Comparison of ENCODE assay signal across 10 cellular contexts in the genomic region with DNA sequence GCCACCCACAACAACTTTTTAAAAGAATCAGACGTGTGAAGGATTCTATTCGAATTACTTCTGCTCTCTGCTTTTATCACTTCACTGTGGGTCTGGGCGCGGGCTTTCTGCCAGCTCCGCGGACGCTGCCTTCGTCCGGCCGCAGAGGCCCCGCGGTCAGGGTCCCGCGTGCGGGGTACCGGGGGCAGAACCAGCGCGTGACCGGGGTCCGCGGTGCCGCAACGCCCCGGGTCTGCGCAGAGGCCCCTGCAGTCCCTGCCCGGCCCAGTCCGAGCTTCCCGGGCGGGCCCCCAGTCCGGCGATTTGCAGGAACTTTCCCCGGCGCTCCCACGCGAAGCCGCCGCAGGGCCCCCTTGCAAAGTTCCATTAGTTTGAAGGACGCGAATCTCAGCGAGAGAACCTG. TPM values are rescaled to one million over a fixed set of nuclear protein-coding genes. Genes with fewer than 3 reads are reported as not detected.
DNase-seq lines count a peak whose midpoint lies in the region; ATAC-seq and TF ChIP-seq lines count a peak whose summit lies in the region.
"Had no signal": no experiment of that assay in that cellular context is flagged by ENCODE, and none has a peak within 500 bp of the region (broad histone marks: within the 10 kb centered on the region; RNA-seq: fewer than 3 reads in every experiment).

No MANE protein-coding gene starts in this region.

- TF ChIP-seq CTCF in CD14-positive monocyte (IDR thresholded peaks at IDR 0.05) (no peak), cardiac muscle cell (IDR thresholded peaks at IDR 0.05; ENCODE audit: low read depth, low read length) (no peak), ovary (IDR thresholded peaks at IDR 0.05) (no peak)

- H3K9me3 ChIP-seq in cardiac muscle cell (ENCODE audit: low read depth) (no peaks in the 10 kb centered on the region), ovary (no peaks in the 10 kb centered on the region)

- H3K4me3 Mint-ChIP-seq in CD14-positive monocyte = peak overlapping the region; percentile 69 to 89
- peak overlapping the region; percentile 73 for H3K4me3 Mint-ChIP-seq in activated naive CD8-positive, alpha-beta T cell

- H3K27me3 ChIP-seq in cardiac muscle cell (no peaks in the 10 kb centered on the region), ovary (no peaks in the 10 kb centered on the region)

- H3K27ac Mint-ChIP-seq in CD14-positive monocyte = no peak overlapping the region
- H3K27ac Mint-ChIP-seq in activated naive CD8-positive, alpha-beta T cell = no peak overlapping the region

- DNase-seq in CD14-positive monocyte (ENCODE audit: low spot score) (no peak), cardiac muscle cell (ENCODE audit: low read depth in 1 of 2, low spot score in 1 of 2) (peak in 1 of 2 donors; percentile 44), ovary (peak in 3 of 5 donors; percentile 33 to 72 (median 67)), SHP77 treated with DMSO at 0.1 percent for 48 hours (lab: John Stamatoyannopoulos, UW) (no peak), NCI-H2196 (lab: John Stamatoyannopoulos, UW; ENCODE audit: unreplicated experiment) (no peak)
- DNase-seq: NCI-H226 had no signal

- 0 to 1% (median 1%) methylated on average over 25 to 40 of the region's 40 CpGs for WGBS in ovary, 3 donors

- H3K36me3 ChIP-seq in cardiac muscle cell = no peaks in the 10 kb centered on the region
- H3K36me3 ChIP-seq in ovary = no peaks in the 10 kb centered on the region

- H3K27me3 Mint-ChIP-seq in CD14-positive monocyte (ENCODE audit: low read depth in 3 of 3) = peaks cover 83 to 94% (median 88%) of the 10 kb centered on the region in 3 donors
- H3K27me3 Mint-ChIP-seq in activated naive CD8-positive, alpha-beta T cell = peaks cover 44% of the 10 kb centered on the region

- H3K27ac ChIP-seq in cardiac muscle cell (no peak overlapping the region), ovary (peak overlapping the region; percentile 90 to 91)

- peaks cover 3 to 23% of the 10 kb centered on the region in 2 donors for H3K36me3 Mint-ChIP-seq in CD14-positive monocyte
- no peaks in the 10 kb centered on the region for H3K36me3 Mint-ChIP-seq in activated naive CD8-positive, alpha-beta T cell

- H3K4me1 Mint-ChIP-seq in CD14-positive monocyte = peaks cover 41% of the 10 kb centered on the region
- H3K4me1 Mint-ChIP-seq in activated naive CD8-positive, alpha-beta T cell (ENCODE audit: low read depth) = peaks cover 18% of the 10 kb centered on the region

- peaks cover 5% of the 10 kb centered on the region for H3K4me1 ChIP-seq in cardiac muscle cell (ENCODE audit: low read depth)
- H3K4me1 ChIP-seq in ovary (ENCODE audit: insufficient read depth) = peaks cover 28% of the 10 kb centered on the region

- no peak for TF ChIP-seq POLR2A in ovary (IDR thresholded peaks at IDR 0.05)

- peaks cover 0 to 21% (median 8%) of the 10 kb centered on the region in 7 donors for H3K9me3 Mint-ChIP-seq in CD14-positive monocyte
- H3K9me3 Mint-ChIP-seq in activated naive CD8-positive, alpha-beta T cell (ENCODE audit: low read depth) = no peaks in the 10 kb centered on the region

- no peak for TF ChIP-seq EP300 in ovary (IDR thresholded peaks at IDR 0.05)

- peak overlapping the region; percentile 47 for H3K4me3 ChIP-seq in cardiac muscle cell
- H3K4me3 ChIP-seq in ovary = peak overlapping the region; percentile 57

- intact Hi-C loops in CD14-positive monocyte (cut with micrococcal nuclease) = no loop called here
- intact Hi-C loops in ovary (cut with DNase I) = loop anchor here in 2 of 4 donors (5.0 to 10.0 kb wide), 2 partner anchors 36 to 104 kb away; a partner anchor contains a TSS

- ATAC-seq in HG02610 (IDR thresholded peaks at IDR 0.05; ENCODE audit: unreplicated experiment) (no peak), GM21515 (IDR thresholded peaks at IDR 0.05; ENCODE audit: unreplicated experiment) (no peak)

RNA-seq across cellular contexts. Expression of a gene that starts 0.5 kb away (rescaled TPM):
- 1 to 10 TPM in 1 of 2 donors, under 1 TPM in 1; 0.84 to 4.7 TPM for polyA plus RNA-seq in CD14-positive monocyte
- total RNA-seq in cardiac muscle cell = 139 and 154 TPM in 2 replicates
- polyA plus RNA-seq in cardiac muscle cell = 226 and 289 TPM in 2 replicates
- 100 to 1,000 TPM; 194 to 463 (median 337) TPM for total RNA-seq in ovary
- polyA plus RNA-seq in ovary = 100 to 1,000 TPM; 724 to 947 TPM

RNA-seq across cellular contexts. Expression of a gene that starts 6.4 kb away (rescaled TPM):
- not detected for polyA plus RNA-seq in CD14-positive monocyte
- total RNA-seq in cardiac muscle cell = not detected in 2 replicates
- not detected in 2 replicates for polyA plus RNA-seq in cardiac muscle cell
- total RNA-seq in ovary = not detected
- not detected for polyA plus RNA-seq in ovary
- total RNA-seq: pulmonary artery endothelial cell had no signal

Comparison
In these comparisons a context has a peak if more than half of its experiments do, and no peak if none do; other contexts are left out.
1. DNase-seq: peak in ovary (3 of 5); none in CD14-positive monocyte (single experiment), SHP77 treated with DMSO at 0.1 percent for 48 hours (single experiment) and NCI-H2196 (single experiment).
2. RNA of a gene that starts 0.5 kb away (polyA plus RNA-seq): 724 to 947 TPM in ovary and 226 to 289 TPM in cardiac muscle cell; 0.84 to 4.7 TPM in CD14-positive monocyte; every median in the first group is over 10 times any median in the second.